Comparison of ENCODE assay signal across 23 cellular contexts in the genomic region with DNA sequence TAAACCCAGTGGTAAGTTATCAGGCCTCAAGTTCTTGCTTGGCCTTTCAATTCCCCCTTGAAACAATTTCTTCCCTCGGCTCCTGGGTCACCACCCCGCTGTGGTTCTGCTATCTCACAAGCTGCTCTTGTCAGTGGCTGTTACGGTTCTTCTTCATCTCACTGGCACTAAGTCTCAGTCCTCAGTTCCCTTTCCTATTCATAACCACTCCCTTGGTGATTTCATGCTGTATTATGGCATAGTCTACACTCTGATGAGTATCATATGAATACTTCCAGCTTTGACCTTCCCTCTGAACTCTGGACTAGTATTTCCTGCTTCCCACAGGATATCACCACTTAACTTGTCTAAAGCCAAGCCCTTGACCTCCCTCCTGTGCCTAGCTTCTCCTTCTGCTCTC. TPM values are rescaled to one million over a fixed set of nuclear protein-coding genes. Genes with fewer than 3 reads are reported as not detected.
DNase-seq lines count a peak whose midpoint lies in the region; ATAC-seq, FAIRE-seq and TF ChIP-seq lines count a peak whose summit lies in the region.
"Had no signal": no experiment of that assay in that cellular context is flagged by ENCODE, and none has a peak within 500 bp of the region (broad histone marks: within the 10 kb centered on the region; RNA-seq: fewer than 3 reads in every experiment).

No MANE protein-coding gene starts in this region.

- H3K9me3 ChIP-seq in right atrium auricular region, result no peaks in the 10 kb centered on the region
- H3K9me3 ChIP-seq in upper lobe of right lung, result no peaks in the 10 kb centered on the region
- no peaks in the 10 kb centered on the region for H3K9me3 ChIP-seq in OCI-LY7 (ENCODE audit: low read length)

- FAIRE-seq in bronchial epithelial cell (lab: Jason Lieb, UNC), result no peak
- FAIRE-seq: A204.1, HTR-8/SVneo, islet of Langerhans had no signal

- H3K79me2 ChIP-seq in OCI-LY7 (ENCODE audit: insufficient read depth, low read depth, low read length), result no peaks in the 10 kb centered on the region
- H3K79me2 ChIP-seq: parathyroid adenoma had no signal

- no TSS peak for BruUV-seq in OCI-LY7 (replicated peaks; lab: Mats Ljungman, UMichigan)

- no peak for DNase-seq in left ventricle myocardium superior
- no peak for DNase-seq in right atrium auricular region (ENCODE audit: low spot score)
- peak; percentile 70 for DNase-seq in bronchial epithelial cell (ENCODE audit: low read depth)
- no peak for DNase-seq in upper lobe of right lung
- DNase-seq in RPMI8226, result no peak
- no peak for DNase-seq in OCI-LY7 (ENCODE audit: low spot score)
- DNase-seq in hypothalamus (lab: John Stamatoyannopoulos, UW), result no peak
- DNase-seq: activated CD4-positive, CD25-positive, alpha-beta regulatory T cell; activated naive CD8-positive, alpha-beta T cell treated with anti-CD3 and anti-CD28 coated beads, Interleukin-2, amount 10 ng/mL, durations not matched to agents 7 days and 5 days; CD8-positive, alpha-beta T cell; endodermal cell; GDM1; GM23248; MG63; NCI-H2171 treated with DMSO at 0.1 percent for 48 hours; SW 1271 had no signal

- CTCF ChIA-PET in OCI-LY7 (lab: Charles Lee; ENCODE audit: unreplicated experiment), result interaction anchor here (0.6 kb wide), 1 partner anchor 735 kb away, joined by 3 read pairs; no protein-coding TSS in a partner anchor

- H3K4me3 ChIP-seq in right atrium auricular region (no peak overlapping the region), bronchial epithelial cell (ENCODE audit: low read depth, low read length) (no peak overlapping the region), upper lobe of right lung (no peak overlapping the region), OCI-LY7 (ENCODE audit: low read depth, low read length, poor library complexity, severe bottlenecking) (no peak overlapping the region)
- H3K4me3 ChIP-seq: GM23248, MG63 had no signal

- no peaks in the 10 kb centered on the region for H3K4me1 ChIP-seq in right atrium auricular region
- no peaks in the 10 kb centered on the region for H3K4me1 ChIP-seq in upper lobe of right lung
- H3K4me1 ChIP-seq in OCI-LY7 (ENCODE audit: insufficient read depth, low read length, poor library complexity, severe bottlenecking), result no peaks in the 10 kb centered on the region
- H3K4me1 ChIP-seq: parathyroid adenoma had no signal

- H3K36me3 ChIP-seq in right atrium auricular region (no peaks in the 10 kb centered on the region), bronchial epithelial cell (ENCODE audit: control insufficient read depth, insufficient read depth, low read length) (no peaks in the 10 kb centered on the region), upper lobe of right lung (no peaks in the 10 kb centered on the region), OCI-LY7 (ENCODE audit: insufficient read depth, low read length) (no peaks in the 10 kb centered on the region)
- H3K36me3 ChIP-seq: MG63 had no signal

- no peak overlapping the region for H3K4me2 ChIP-seq in OCI-LY7 (ENCODE audit: low read length)

- intact Hi-C loops in left ventricle myocardium superior (cut with micrococcal nuclease), result no loop called here
- intact Hi-C loops in upper lobe of right lung (cut with DNase I), result no loop called here
- intact Hi-C loops in OCI-LY7 (cut with micrococcal nuclease; ENCODE audit: unreplicated experiment), result no loop called here

- H2AFZ ChIP-seq in OCI-LY7 (ENCODE audit: low read length), result no peak overlapping the region
- H2AFZ ChIP-seq: GM23248, parathyroid adenoma had no signal

- H4K20me1 ChIP-seq in OCI-LY7 (ENCODE audit: insufficient read depth, low read length), result no peaks in the 10 kb centered on the region

- H3K27me3 ChIP-seq in right atrium auricular region (no peaks in the 10 kb centered on the region), bronchial epithelial cell (ENCODE audit: control insufficient read depth, insufficient read depth, low read length) (no peaks in the 10 kb centered on the region), upper lobe of right lung (no peaks in the 10 kb centered on the region)

- H3K27ac ChIP-seq in right atrium auricular region, result no peak overlapping the region
- no peak overlapping the region for H3K27ac ChIP-seq in upper lobe of right lung
- H3K27ac ChIP-seq in OCI-LY7 (ENCODE audit: low read depth, low read length, poor library complexity, severe bottlenecking), result no peak overlapping the region
- H3K27ac ChIP-seq: GM23248, parathyroid adenoma had no signal

- POLR2A ChIA-PET in OCI-LY7 (lab: Charles Lee), result interaction anchor here (0.5 to 0.8 kb wide), 2 partner anchors 11 to 213 kb away, joined by 3 to 6 read pairs; no protein-coding TSS in a partner anchor

- peak; percentile 19 for ATAC-seq in left ventricle myocardium superior
- ATAC-seq in HG03103 (IDR thresholded peaks at IDR 0.05; ENCODE audit: low read depth, unreplicated experiment), result peak; percentile 48
- ATAC-seq in upper lobe of right lung, result peak; percentile 93
- ATAC-seq: CD8-positive, alpha-beta T cell had no signal

- TF ChIP-seq CTCF in right atrium auricular region (IDR thresholded peaks at IDR 0.05), result no peak
- TF ChIP-seq CTCF in bronchial epithelial cell (IDR thresholded peaks at IDR 0.05; ENCODE audit: insufficient read depth, low read length, severe bottlenecking), result no peak
- TF ChIP-seq CTCF in upper lobe of right lung (IDR thresholded peaks at IDR 0.05), result no peak
- no peak for TF ChIP-seq CTCF in OCI-LY7 (conservative IDR thresholded peaks at IDR 0.05; ENCODE audit: low read length)

- no peaks in the 10 kb centered on the region for H3K9me2 ChIP-seq in OCI-LY7 (ENCODE audit: insufficient read depth, low read length)

RNA-seq across cellular contexts. Expression of gene TAAR1, which starts 7.9 kb away (rescaled TPM):
- not detected for total RNA-seq in left ventricle myocardium superior
- not detected for total RNA-seq in right atrium auricular region
- total RNA-seq in bronchial epithelial cell, result not detected in 2 replicates
- not detected for total RNA-seq in upper lobe of right lung
- total RNA-seq in OCI-LY7 (2014; rRNA removed; shearing (Covaris generic)), result not detected in 2 replicates
- not detected in 2 replicates for total RNA-seq in OCI-LY7 (2022)
- total RNA-seq: activated naive CD8-positive, alpha-beta T cell treated with anti-CD3 and anti-CD28 coated beads, Interleukin-2, amount 10 ng/mL, durations not matched to agents 7 days and 5 days; cardiac septum; CD8-positive, alpha-beta T cell; endodermal cell; glomerular endothelial cell; GM23248 had no signal

RNA-seq across cellular contexts. Expression of gene TAAR2, which starts 27.0 kb away (rescaled TPM):
- total RNA-seq in left ventricle myocardium superior (not detected), right atrium auricular region (not detected), bronchial epithelial cell (not detected in 2 replicates), upper lobe of right lung (not detected), OCI-LY7 (2022) (not detected in 2 replicates)
- total RNA-seq in OCI-LY7 (2014; rRNA removed; shearing (Covaris generic)), result not detected in 2 replicates
- total RNA-seq: activated naive CD8-positive, alpha-beta T cell treated with anti-CD3 and anti-CD28 coated beads, Interleukin-2, amount 10 ng/mL, durations not matched to agents 7 days and 5 days; cardiac septum; CD8-positive, alpha-beta T cell; endodermal cell; glomerular endothelial cell; GM23248 had no signal

Comparison
In these comparisons a context has a peak if more than half of its experiments do, and no peak if none do; other contexts are left out.
1. ATAC-seq: peak in every context shown above with its lines; median percentile 93 in upper lobe of right lung; 48 in HG03103; 19 in left ventricle myocardium superior.